Comparison of ENCODE assay signal across 8 cellular contexts in the genomic region with DNA sequence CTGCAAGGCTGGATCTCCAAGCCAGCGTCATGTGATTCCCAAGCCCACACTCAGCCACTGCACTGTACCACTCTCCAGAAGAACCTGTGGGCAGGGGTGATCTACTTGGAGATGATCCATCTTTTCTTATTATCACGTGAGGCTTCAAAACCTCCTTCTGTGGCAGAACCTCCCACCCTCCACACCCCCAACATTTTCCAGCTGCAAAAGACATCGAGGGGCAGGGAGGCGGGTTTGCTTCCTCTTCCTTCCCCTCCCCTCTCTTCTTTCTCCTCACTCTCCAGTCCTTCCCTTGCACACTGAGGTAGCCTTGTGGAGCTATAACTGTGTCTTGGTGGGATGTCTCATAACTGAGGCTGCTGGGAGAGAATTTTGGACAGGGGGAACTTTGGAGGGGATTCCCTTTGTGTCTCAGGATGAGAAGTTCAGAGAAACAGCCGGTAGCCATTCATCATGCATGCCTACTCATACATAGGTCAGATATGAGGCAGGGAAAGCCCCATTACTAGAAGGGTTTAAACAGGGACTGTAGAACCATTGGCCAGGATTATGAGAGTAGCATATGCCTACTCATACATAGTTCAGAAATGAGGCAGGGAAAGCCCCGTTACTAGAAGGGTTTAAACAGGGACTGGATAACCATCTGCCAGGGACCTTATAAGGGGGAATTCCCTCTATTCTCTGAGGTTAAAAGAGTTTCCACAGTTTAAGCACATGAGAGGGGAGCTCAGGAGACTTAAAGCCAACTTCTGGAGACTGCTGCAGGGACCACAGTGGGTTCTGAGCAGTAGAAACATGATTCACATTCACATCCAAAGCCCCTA.
DNase-seq lines count a peak whose midpoint lies in the region; ATAC-seq, FAIRE-seq and TF ChIP-seq lines count a peak whose summit lies in the region.

No MANE protein-coding gene starts in this region.

- H3K27me3 ChIP-seq in GM12878 (replicated peaks in 1 of 2; ENCODE audit: control insufficient read depth in 2 of 2, insufficient read depth in 2 of 2, low read length in 1 of 2), result no peaks in the 10 kb centered on the region

- intact Hi-C loops in GM12878 (cut with micrococcal nuclease; ENCODE audit: unreplicated experiment), result loop anchor here (1.0 to 10.0 kb wide), 6 partner anchors 52 to 1890 kb away; partner anchors contain the start of gene CADM1

- TF ChIP-seq POLR2A in GM12892 (IDR thresholded peaks at IDR 0.05; ENCODE audit: low read depth, low read length) (no peak; the same call in 1 of the 2 replicates), GM12878 (IDR thresholded peaks at IDR 0.05; ENCODE audit: low read depth, low read length) (peak; percentile 57; the same call in 1 of the 2 replicates)

- in situ Hi-C loops in GM12878 (cut with MboI), result loop anchor here (5.0 kb wide), 2 partner anchors 72 to 152 kb away; no protein-coding TSS in a partner anchor

- H3K27ac ChIP-seq in GM12878 (ENCODE audit: control insufficient read depth, insufficient read depth), result peak overlapping the region; percentile 95

- DNase-seq in GM12892 (ENCODE audit: insufficient read length), result no peak
- DNase-seq in GM12878 (ENCODE audit: low read depth, low spot score), result peak; percentile 99
- DNase-seq in stimulated activated naive CD4-positive, alpha-beta T cell (lab: John Stamatoyannopoulos, UW), result no peak
- no peak for DNase-seq in Ammon's horn (ENCODE audit: low spot score)
- DNase-seq in 8988T, result no peak
- no peak for DNase-seq in midbrain (lab: John Stamatoyannopoulos, UW)

- no peak overlapping the region for H2AFZ ChIP-seq in GM12878 (ENCODE audit: control insufficient read depth, low read depth, low read length)

- CTCF ChIA-PET in GM12878 (lab: Yijun Ruan, JAX), result interaction anchor here (0.8 to 4.9 kb wide), 13 partner anchors 7 to 411 kb away, joined by 3 to 48 read pairs (median 4); no protein-coding TSS in a partner anchor

- peak; percentile 94 to 95 for TF ChIP-seq EP300 in GM12878 (IDR thresholded peaks at IDR 0.05; ENCODE audit: borderline replicate concordance in 1 of 2, control insufficient read depth in 1 of 2, low read depth in 2 of 2, low read length in 2 of 2)

- no peaks in the 10 kb centered on the region for H3K36me3 ChIP-seq in GM12878 (ENCODE audit: control insufficient read depth in 2 of 2, insufficient read depth in 2 of 2, low read length in 1 of 2)

- TF ChIP-seq RAD21 in GM12878 (IDR thresholded peaks at IDR 0.05; ENCODE audit: insufficient read depth, low read depth, low read length), result peak; percentile 32

- RAD21 ChIA-PET in GM12878 (lab: Charles Lee; ENCODE audit: unreplicated experiment), result interaction anchor here (0.6 to 10.9 kb wide), 11 partner anchors 9 to 391 kb away, joined by 3 to 222 read pairs (median 10); no protein-coding TSS in a partner anchor

- peak overlapping the region; percentile 28 for H3K4me2 ChIP-seq in GM12878 (ENCODE audit: control insufficient read depth, insufficient read depth)

- ATAC-seq in GM19452 (IDR thresholded peaks at IDR 0.05; ENCODE audit: unreplicated experiment) (peak; percentile 70), HG03159 (IDR thresholded peaks at IDR 0.05; ENCODE audit: unreplicated experiment) (peak; percentile 73), GM12878 (peak; percentile 62)

- WGBS in GM12878 (ENCODE audit: insufficient coverage, insufficient replicate concordance, low lambda C conversion rate, missing lambda C conversion rate), result 10% methylated on average over 5 of the region's 6 CpGs

- no TSS peak for BruUV-seq in GM12878 (replicated peaks; lab: Mats Ljungman, UMichigan)

- H3K4me1 ChIP-seq in GM12878 (ENCODE audit: control insufficient read depth, insufficient read depth, low read length), result peaks cover 97% of the 10 kb centered on the region

- no peak overlapping the region for H3K4me3 ChIP-seq in GM12878

- no peaks in the 10 kb centered on the region; the same call in 1 of the 2 replicates for H3K79me2 ChIP-seq in GM12878 (ENCODE audit: control insufficient read depth, insufficient read depth, low read length)

- no peaks in the 10 kb centered on the region for H3K9me3 ChIP-seq in GM12878 (replicated peaks; ENCODE audit: control insufficient read depth, insufficient read depth, low read length)

- POLR2A ChIA-PET in GM12878 (lab: Charles Lee), result interaction anchor here (0.7 to 13.8 kb wide), 11 partner anchors 8 to 152 kb away, joined by 3 to 122 read pairs (median 4); no protein-coding TSS in a partner anchor

- no peaks in the 10 kb centered on the region for H4K20me1 ChIP-seq in GM12878 (ENCODE audit: control insufficient read depth, insufficient read depth)

- peak overlapping the region; percentile 65; the same call in 1 of the 2 replicates for H3K9ac ChIP-seq in GM12878 (ENCODE audit: control insufficient read depth, insufficient read depth, low read length)

- FAIRE-seq in GM12892 (lab: Jason Lieb, UNC) (peak; percentile 100), GM12878 (lab: Jason Lieb, UNC) (peak; percentile 23)

- 0 out of 6 replicates have a peak, but pooled peaks of 1 of the 3 experiments have one; percentile 0 for TF ChIP-seq CTCF in GM12878 (IDR thresholded peaks at IDR 0.05 in 2 of 3, conservative IDR thresholded peaks at IDR 0.05 in 1 of 3; ENCODE audit: control insufficient read depth in 2 of 3, extremely low read depth in 1 of 3, insufficient read depth in 1 of 3, low read depth in 3 of 3, low read length in 3 of 3)

- SMC1A ChIA-PET in GM12878 (lab: Charles Lee; ENCODE audit: uncharacterized antibody, unreplicated experiment), result interaction anchor here (0.7 to 17.2 kb wide), 15 partner anchors 10 to 151 kb away, joined by 3 to 325 read pairs (median 5); no protein-coding TSS in a partner anchor

TF ChIP-seq in GM12878, 131 proteins besides CTCF, POLR2A, EP300 and RAD21 (continues in another document):
- TF ChIP-seq FOXM1 (IDR thresholded peaks at IDR 0.05; ENCODE audit: low read depth, low read length) (no peak), RCOR1 (conservative IDR thresholded peaks at IDR 0.05; ENCODE audit: low read depth, low read length) (no peak), HDGF (IDR thresholded peaks at IDR 0.05) (peak; percentile 88), YBX1 (IDR thresholded peaks at IDR 0.05) (no peak), BMI1 (IDR thresholded peaks at IDR 0.05; ENCODE audit: borderline replicate concordance) (peak; percentile 79; the same call in 1 of the 2 replicates), HDAC2 (IDR thresholded peaks at IDR 0.05) (no peak), SREBF1 (IDR thresholded peaks at IDR 0.05; ENCODE audit: low read length) (no peak), ZBTB4 (CRISPR knock-in tag; IDR thresholded peaks at IDR 0.05) (0 out of 2 replicates have a peak, but pooled peaks have one; percentile 25), FOS (IDR thresholded peaks at IDR 0.05; ENCODE audit: borderline replicate concordance, extremely low read depth, insufficient read length) (no peak), HDAC6 (IDR thresholded peaks at IDR 0.05; ENCODE audit: unreplicated experiment) (no peak), ZZZ3 (IDR thresholded peaks at IDR 0.05; ENCODE audit: control insufficient read depth, insufficient read length, low read depth) (no peak), NR2F1 (conservative IDR thresholded peaks at IDR 0.05) (peak; percentile 75; the same call in 1 of the 2 replicates), PAX8 (IDR thresholded peaks at IDR 0.05) (no peak), TCF7 (IDR thresholded peaks at IDR 0.05; ENCODE audit: borderline replicate concordance) (peak; percentile 85)
